In genomic region chr10:110258542-110258941, GRCh38 we compare ENCODE assay signal across 1 cellular context.
A peak's percentile ranks its signal among the peaks of the same experiment; 100 is the strongest.
TF ChIP-seq lines count a peak whose summit lies in the region.

No MANE protein-coding gene starts in this region.

TF ChIP-seq in K562, 482 proteins besides CTCF, POLR2A, EP300 and RAD21 (continued from another document and continues in another):
- TF ChIP-seq, protein P1, sequence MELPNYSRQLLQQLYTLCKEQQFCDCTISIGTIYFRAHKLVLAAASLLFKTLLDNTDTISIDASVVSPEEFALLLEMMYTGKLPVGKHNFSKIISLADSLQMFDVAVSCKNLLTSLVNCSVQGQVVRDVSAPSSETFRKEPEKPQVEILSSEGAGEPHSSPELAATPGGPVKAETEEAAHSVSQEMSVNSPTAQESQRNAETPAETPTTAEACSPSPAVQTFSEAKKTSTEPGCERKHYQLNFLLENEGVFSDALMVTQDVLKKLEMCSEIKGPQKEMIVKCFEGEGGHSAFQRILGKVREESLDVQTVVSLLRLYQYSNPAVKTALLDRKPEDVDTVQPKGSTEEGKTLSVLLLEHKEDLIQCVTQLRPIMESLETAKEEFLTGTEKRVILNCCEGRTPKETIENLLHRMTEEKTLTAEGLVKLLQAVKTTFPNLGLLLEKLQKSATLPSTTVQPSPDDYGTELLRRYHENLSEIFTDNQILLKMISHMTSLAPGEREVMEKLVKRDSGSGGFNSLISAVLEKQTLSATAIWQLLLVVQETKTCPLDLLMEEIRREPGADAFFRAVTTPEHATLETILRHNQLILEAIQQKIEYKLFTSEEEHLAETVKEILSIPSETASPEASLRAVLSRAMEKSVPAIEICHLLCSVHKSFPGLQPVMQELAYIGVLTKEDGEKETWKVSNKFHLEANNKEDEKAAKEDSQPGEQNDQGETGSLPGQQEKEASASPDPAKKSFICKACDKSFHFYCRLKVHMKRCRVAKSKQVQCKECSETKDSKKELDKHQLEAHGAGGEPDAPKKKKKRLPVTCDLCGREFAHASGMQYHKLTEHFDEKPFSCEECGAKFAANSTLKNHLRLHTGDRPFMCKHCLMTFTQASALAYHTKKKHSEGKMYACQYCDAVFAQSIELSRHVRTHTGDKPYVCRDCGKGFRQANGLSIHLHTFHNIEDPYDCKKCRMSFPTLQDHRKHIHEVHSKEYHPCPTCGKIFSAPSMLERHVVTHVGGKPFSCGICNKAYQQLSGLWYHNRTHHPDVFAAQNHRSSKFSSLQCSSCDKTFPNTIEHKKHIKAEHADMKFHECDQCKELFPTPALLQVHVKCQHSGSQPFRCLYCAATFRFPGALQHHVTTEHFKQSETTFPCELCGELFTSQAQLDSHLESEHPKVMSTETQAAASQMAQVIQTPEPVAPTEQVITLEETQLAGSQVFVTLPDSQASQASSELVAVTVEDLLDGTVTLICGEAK (IDR thresholded peaks at IDR 0.05): no peak
- TF ChIP-seq, protein P1 (CRISPR knock-in tag; IDR thresholded peaks at IDR 0.05): no peak
- TF ChIP-seq ZFX (CRISPR knock-in tag; IDR thresholded peaks at IDR 0.05) (no peak), TCF3 (CRISPR knock-in tag; IDR thresholded peaks at IDR 0.05) (peak; percentile 81), HNRNPH1 (optimal IDR thresholded peaks at IDR 0.05; ENCODE audit: low read depth, low read length) (no peak), PYGO2 (tag; IDR thresholded peaks at IDR 0.05) (no peak), CLOCK (CRISPR knock-in tag; IDR thresholded peaks at IDR 0.05; ENCODE audit: borderline replicate concordance) (no peak), CBFA2T3 (IDR thresholded peaks at IDR 0.05) (peak; percentile 90), RUNX1 (IDR thresholded peaks at IDR 0.05; ENCODE audit: low read depth) (no peak), ZNF445 (CRISPR knock-in tag; IDR thresholded peaks at IDR 0.05; ENCODE audit: low read depth) (no peak), SP1 (CRISPR knock-in tag; IDR thresholded peaks at IDR 0.05) (no peak), IFI16 (CRISPR knock-in tag; IDR thresholded peaks at IDR 0.05) (no peak), CEBPB (tag; IDR thresholded peaks at IDR 0.05) (no peak), DMBX1 (CRISPR knock-in tag; IDR thresholded peaks at IDR 0.05; ENCODE audit: borderline replicate concordance) (no peak), KLF1 (tag; IDR thresholded peaks at IDR 0.05) (no peak), SIN3A (IDR thresholded peaks at IDR 0.05; ENCODE audit: borderline replicate concordance in 2 of 2, control insufficient read depth in 1 of 2, low read depth in 2 of 2, low read length in 2 of 2) (no peak), LCOR (CRISPR knock-in tag; IDR thresholded peaks at IDR 0.05) (no peak), HDAC3 (IDR thresholded peaks at IDR 0.05; ENCODE audit: borderline replicate concordance, partially characterized antibody) (no peak), MED1 (CRISPR knock-in tag; IDR thresholded peaks at IDR 0.05; ENCODE audit: borderline replicate concordance) (no peak), FOS (IDR thresholded peaks at IDR 0.05; ENCODE audit: extremely low read depth, insufficient read length) (no peak), ZBTB17 (CRISPR knock-in tag; IDR thresholded peaks at IDR 0.05) (no peak), HLTF (IDR thresholded peaks at IDR 0.05) (no peak), CAMTA2 (CRISPR knock-in tag; conservative IDR thresholded peaks at IDR 0.05) (no peak), ZNF354B (CRISPR knock-in tag; IDR thresholded peaks at IDR 0.05) (no peak), KHSRP (IDR thresholded peaks at IDR 0.05) (no peak), SIRT6 (IDR thresholded peaks at IDR 0.05; ENCODE audit: low read depth, low read length) (no peak), SMAD4 (CRISPR knock-in tag; conservative IDR thresholded peaks at IDR 0.05) (no peak), ELF4 (CRISPR knock-in tag; IDR thresholded peaks at IDR 0.05) (no peak), CCNT2 (IDR thresholded peaks at IDR 0.05; ENCODE audit: borderline replicate concordance, extremely low read depth, insufficient read length, low read depth, low read length) (peak; percentile 21), FOXJ2 (tag; IDR thresholded peaks at IDR 0.05) (no peak), HEY1 (CRISPR knock-in tag; IDR thresholded peaks at IDR 0.05; ENCODE audit: borderline replicate concordance) (no peak), POLR2AphosphoS5 (IDR thresholded peaks at IDR 0.05; ENCODE audit: control insufficient read depth, insufficient read depth, low read depth, low read length) (peak; percentile 50; the same call in 1 of the 2 replicates), NR0B1 (IDR thresholded peaks at IDR 0.05; ENCODE audit: partially characterized antibody) (no peak), TEAD4 (IDR thresholded peaks at IDR 0.05; ENCODE audit: low read length) (peak; percentile 90), TEAD4 (CRISPR knock-in tag; IDR thresholded peaks at IDR 0.05; ENCODE audit: borderline replicate concordance) (no peak)
- TF ChIP-seq, protein P2, sequence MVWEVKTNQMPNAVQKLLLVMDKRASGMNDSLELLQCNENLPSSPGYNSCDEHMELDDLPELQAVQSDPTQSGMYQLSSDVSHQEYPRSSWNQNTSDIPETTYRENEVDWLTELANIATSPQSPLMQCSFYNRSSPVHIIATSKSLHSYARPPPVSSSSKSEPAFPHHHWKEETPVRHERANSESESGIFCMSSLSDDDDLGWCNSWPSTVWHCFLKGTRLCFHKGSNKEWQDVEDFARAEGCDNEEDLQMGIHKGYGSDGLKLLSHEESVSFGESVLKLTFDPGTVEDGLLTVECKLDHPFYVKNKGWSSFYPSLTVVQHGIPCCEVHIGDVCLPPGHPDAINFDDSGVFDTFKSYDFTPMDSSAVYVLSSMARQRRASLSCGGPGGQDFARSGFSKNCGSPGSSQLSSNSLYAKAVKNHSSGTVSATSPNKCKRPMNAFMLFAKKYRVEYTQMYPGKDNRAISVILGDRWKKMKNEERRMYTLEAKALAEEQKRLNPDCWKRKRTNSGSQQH (CRISPR knock-in tag; IDR thresholded peaks at IDR 0.05): no peak
- TF ChIP-seq, protein P3, sequence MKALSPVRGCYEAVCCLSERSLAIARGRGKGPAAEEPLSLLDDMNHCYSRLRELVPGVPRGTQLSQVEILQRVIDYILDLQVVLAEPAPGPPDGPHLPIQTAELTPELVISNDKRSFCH (CRISPR knock-in tag; IDR thresholded peaks at IDR 0.05): no peak
- TF ChIP-seq, protein P3 (tag; IDR thresholded peaks at IDR 0.05): no peak
- TF ChIP-seq, protein P4, sequence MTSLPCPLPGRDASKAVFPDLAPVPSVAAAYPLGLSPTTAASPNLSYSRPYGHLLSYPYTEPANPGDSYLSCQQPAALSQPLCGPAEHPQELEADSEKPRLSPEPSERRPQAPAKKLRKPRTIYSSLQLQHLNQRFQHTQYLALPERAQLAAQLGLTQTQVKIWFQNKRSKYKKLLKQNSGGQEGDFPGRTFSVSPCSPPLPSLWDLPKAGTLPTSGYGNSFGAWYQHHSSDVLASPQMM (CRISPR knock-in tag; IDR thresholded peaks at IDR 0.05): no peak
- TF ChIP-seq, protein P5, sequence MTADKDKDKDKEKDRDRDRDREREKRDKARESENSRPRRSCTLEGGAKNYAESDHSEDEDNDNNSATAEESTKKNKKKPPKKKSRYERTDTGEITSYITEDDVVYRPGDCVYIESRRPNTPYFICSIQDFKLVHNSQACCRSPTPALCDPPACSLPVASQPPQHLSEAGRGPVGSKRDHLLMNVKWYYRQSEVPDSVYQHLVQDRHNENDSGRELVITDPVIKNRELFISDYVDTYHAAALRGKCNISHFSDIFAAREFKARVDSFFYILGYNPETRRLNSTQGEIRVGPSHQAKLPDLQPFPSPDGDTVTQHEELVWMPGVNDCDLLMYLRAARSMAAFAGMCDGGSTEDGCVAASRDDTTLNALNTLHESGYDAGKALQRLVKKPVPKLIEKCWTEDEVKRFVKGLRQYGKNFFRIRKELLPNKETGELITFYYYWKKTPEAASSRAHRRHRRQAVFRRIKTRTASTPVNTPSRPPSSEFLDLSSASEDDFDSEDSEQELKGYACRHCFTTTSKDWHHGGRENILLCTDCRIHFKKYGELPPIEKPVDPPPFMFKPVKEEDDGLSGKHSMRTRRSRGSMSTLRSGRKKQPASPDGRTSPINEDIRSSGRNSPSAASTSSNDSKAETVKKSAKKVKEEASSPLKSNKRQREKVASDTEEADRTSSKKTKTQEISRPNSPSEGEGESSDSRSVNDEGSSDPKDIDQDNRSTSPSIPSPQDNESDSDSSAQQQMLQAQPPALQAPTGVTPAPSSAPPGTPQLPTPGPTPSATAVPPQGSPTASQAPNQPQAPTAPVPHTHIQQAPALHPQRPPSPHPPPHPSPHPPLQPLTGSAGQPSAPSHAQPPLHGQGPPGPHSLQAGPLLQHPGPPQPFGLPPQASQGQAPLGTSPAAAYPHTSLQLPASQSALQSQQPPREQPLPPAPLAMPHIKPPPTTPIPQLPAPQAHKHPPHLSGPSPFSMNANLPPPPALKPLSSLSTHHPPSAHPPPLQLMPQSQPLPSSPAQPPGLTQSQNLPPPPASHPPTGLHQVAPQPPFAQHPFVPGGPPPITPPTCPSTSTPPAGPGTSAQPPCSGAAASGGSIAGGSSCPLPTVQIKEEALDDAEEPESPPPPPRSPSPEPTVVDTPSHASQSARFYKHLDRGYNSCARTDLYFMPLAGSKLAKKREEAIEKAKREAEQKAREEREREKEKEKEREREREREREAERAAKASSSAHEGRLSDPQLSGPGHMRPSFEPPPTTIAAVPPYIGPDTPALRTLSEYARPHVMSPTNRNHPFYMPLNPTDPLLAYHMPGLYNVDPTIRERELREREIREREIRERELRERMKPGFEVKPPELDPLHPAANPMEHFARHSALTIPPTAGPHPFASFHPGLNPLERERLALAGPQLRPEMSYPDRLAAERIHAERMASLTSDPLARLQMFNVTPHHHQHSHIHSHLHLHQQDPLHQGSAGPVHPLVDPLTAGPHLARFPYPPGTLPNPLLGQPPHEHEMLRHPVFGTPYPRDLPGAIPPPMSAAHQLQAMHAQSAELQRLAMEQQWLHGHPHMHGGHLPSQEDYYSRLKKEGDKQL (CRISPR knock-in tag; IDR thresholded peaks at IDR 0.05; ENCODE audit: borderline replicate concordance): no peak
- TF ChIP-seq, protein P6, sequence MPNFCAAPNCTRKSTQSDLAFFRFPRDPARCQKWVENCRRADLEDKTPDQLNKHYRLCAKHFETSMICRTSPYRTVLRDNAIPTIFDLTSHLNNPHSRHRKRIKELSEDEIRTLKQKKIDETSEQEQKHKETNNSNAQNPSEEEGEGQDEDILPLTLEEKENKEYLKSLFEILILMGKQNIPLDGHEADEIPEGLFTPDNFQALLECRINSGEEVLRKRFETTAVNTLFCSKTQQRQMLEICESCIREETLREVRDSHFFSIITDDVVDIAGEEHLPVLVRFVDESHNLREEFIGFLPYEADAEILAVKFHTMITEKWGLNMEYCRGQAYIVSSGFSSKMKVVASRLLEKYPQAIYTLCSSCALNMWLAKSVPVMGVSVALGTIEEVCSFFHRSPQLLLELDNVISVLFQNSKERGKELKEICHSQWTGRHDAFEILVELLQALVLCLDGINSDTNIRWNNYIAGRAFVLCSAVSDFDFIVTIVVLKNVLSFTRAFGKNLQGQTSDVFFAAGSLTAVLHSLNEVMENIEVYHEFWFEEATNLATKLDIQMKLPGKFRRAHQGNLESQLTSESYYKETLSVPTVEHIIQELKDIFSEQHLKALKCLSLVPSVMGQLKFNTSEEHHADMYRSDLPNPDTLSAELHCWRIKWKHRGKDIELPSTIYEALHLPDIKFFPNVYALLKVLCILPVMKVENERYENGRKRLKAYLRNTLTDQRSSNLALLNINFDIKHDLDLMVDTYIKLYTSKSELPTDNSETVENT (CRISPR knock-in tag; IDR thresholded peaks at IDR 0.05): no peak
